In genomic region chr14:36941783-36942521, GRCh38 we compare ENCODE assay signal across 8 cellular contexts.
A peak's percentile ranks its signal among the peaks of the same experiment; 100 is the strongest.
DNase-seq lines count a peak whose midpoint lies in the region; ATAC-seq and TF ChIP-seq lines count a peak whose summit lies in the region.

No MANE protein-coding gene starts in this region.

- ATAC-seq in GM19043 (IDR thresholded peaks at IDR 0.05; ENCODE audit: low read depth, unreplicated experiment) (peak; percentile 82), HG03159 (IDR thresholded peaks at IDR 0.05; ENCODE audit: unreplicated experiment) (peak; percentile 98)

- H3K27me3 Mint-ChIP-seq in CD14-positive monocyte (ENCODE audit: low read depth in 3 of 3): peaks cover 0 to 2% (median 1%) of the 10 kb centered on the region in 3 donors

- TF ChIP-seq POLR2A in lower leg skin (IDR thresholded peaks at IDR 0.05): no peak

- no peak for DNase-seq in CD14-positive monocyte (ENCODE audit: low spot score)
- peak; percentile 80 for DNase-seq in NCI-H2196 (lab: John Stamatoyannopoulos, UW; ENCODE audit: unreplicated experiment)
- DNase-seq in dedifferentiated amniotic fluid mesenchymal stem cell (ENCODE audit: extremely low spot score): peak; percentile 82
- peak; percentile 67 to 95 for DNase-seq in lower leg skin (ENCODE audit: low spot score in 2 of 2)
- peak; percentile 8 for DNase-seq in stimulated activated CD8-positive, alpha-beta memory T cell treated with anti-CD3 and anti-CD28 coated beads, Interleukin-12 subunit alpha, Interleukin-12 subunit beta, amount 100 ng/mL, for 1 hour (ENCODE audit: low read depth)

- H3K9me3 Mint-ChIP-seq in CD14-positive monocyte: no peaks in the 10 kb centered on the region

- intact Hi-C loops in CD14-positive monocyte (cut with micrococcal nuclease): no loop called here
- intact Hi-C loops in lower leg skin (cut with DNase I; ENCODE audit: low total_unique reads): loop anchor here (5.0 kb wide), 1 partner anchor 290 kb away; no protein-coding TSS in a partner anchor

- H3K4me3 ChIP-seq in WI38 (ENCODE audit: low read depth, low read length): no peak overlapping the region
- no peak overlapping the region for H3K4me3 ChIP-seq in lower leg skin (ENCODE audit: low read depth, poor library complexity, severe bottlenecking)

- no peak overlapping the region for H3K4me3 Mint-ChIP-seq in CD14-positive monocyte

- 10 to 13% methylated on average over 12 of the region's 12 CpGs for WGBS in lower leg skin, 2 donors

- no peaks in the 10 kb centered on the region for H3K36me3 Mint-ChIP-seq in CD14-positive monocyte

- H3K4me1 Mint-ChIP-seq in CD14-positive monocyte: no peaks in the 10 kb centered on the region

- peak; percentile 93 for TF ChIP-seq CTCF in CD14-positive monocyte (IDR thresholded peaks at IDR 0.05)
- peak; percentile 98 for TF ChIP-seq CTCF in WI38 (IDR thresholded peaks at IDR 0.05; ENCODE audit: low read depth, low read length)
- TF ChIP-seq CTCF in lower leg skin (IDR thresholded peaks at IDR 0.05): peak in 1 of 3 donors; percentile 57

- H3K27ac Mint-ChIP-seq in CD14-positive monocyte: no peak overlapping the region
